18 cellular contexts compared by ENCODE assay signal in genomic region chr2:133484783-133485182, GRCh38.
A peak's percentile ranks its signal among the peaks of the same experiment; 100 is the strongest.
DNase-seq lines count a peak whose midpoint lies in the region; ATAC-seq lines count a peak whose summit lies in the region.
"Had no signal": no experiment of that assay in that cellular context is flagged by ENCODE, and none has a peak within 500 bp of the region (broad histone marks: within the 10 kb centered on the region; RNA-seq: fewer than 3 reads in every experiment).

No MANE protein-coding gene starts in this region.

- ATAC-seq in GM18498 (IDR thresholded peaks at IDR 0.05; ENCODE audit: unreplicated experiment) (peak; percentile 47), GM19463 (IDR thresholded peaks at IDR 0.05; ENCODE audit: unreplicated experiment) (peak; percentile 58), HG02943 (IDR thresholded peaks at IDR 0.05; ENCODE audit: low read depth, unreplicated experiment) (peak; percentile 46), HG03378 (IDR thresholded peaks at IDR 0.05; ENCODE audit: unreplicated experiment) (peak; percentile 77), HG02642 (IDR thresholded peaks at IDR 0.05; ENCODE audit: poor library complexity, unreplicated experiment) (no peak), aorta (ENCODE audit: low FRiP score) (no peak), HG02885 (IDR thresholded peaks at IDR 0.05; ENCODE audit: poor library complexity, unreplicated experiment) (no peak)
- ATAC-seq in naive thymus-derived CD4-positive, alpha-beta T cell: no peak

- no peak overlapping the region for H3K4me3 Mint-ChIP-seq in naive thymus-derived CD4-positive, alpha-beta T cell
- H3K4me3 Mint-ChIP-seq: CD14-positive monocyte; T-helper 1 cell treated with Interleukin-12 subunit alpha and Interleukin-12 subunit beta and Interleukin-4 antibody, amounts not matched to agents 30 μg/mL and 1 μg/mL, for 36 hours had no signal

- DNase-seq in naive thymus-derived CD4-positive, alpha-beta T cell: no peak
- DNase-seq in aorta: no peak
- DNase-seq: Caco-2, Kasumi-1, NCI-H1092, NCI-H2081 treated with DMSO at 0.1 percent for 48 hours, Peyer's patch had no signal

- no peak overlapping the region for H3K4me3 ChIP-seq in naive thymus-derived CD4-positive, alpha-beta T cell (ENCODE audit: low read length)
- H3K4me3 ChIP-seq in aorta (ENCODE audit: low read length in 2 of 2): no peak overlapping the region
- H3K4me3 ChIP-seq: MG63, Peyer's patch, SJSA1 had no signal

- peaks cover 0 to 4% (median 3%) of the 10 kb centered on the region in 5 donors for H3K27me3 Mint-ChIP-seq in naive thymus-derived CD4-positive, alpha-beta T cell

- no peaks in the 10 kb centered on the region for H3K36me3 ChIP-seq in naive thymus-derived CD4-positive, alpha-beta T cell (ENCODE audit: control insufficient read depth in 2 of 3, insufficient read depth in 3 of 3, low read length in 3 of 3)
- H3K36me3 ChIP-seq in aorta (ENCODE audit: control insufficient read depth in 1 of 2, insufficient read depth in 2 of 2, low read length in 1 of 2): no peaks in the 10 kb centered on the region
- H3K36me3 ChIP-seq: MG63, Peyer's patch, SJSA1 had no signal

- intact Hi-C loops in naive thymus-derived CD4-positive, alpha-beta T cell (cut with micrococcal nuclease): no loop called here
- intact Hi-C loops in aorta (cut with DNase I): no loop called here

- no peaks in the 10 kb centered on the region for H3K36me3 Mint-ChIP-seq in naive thymus-derived CD4-positive, alpha-beta T cell
- H3K36me3 Mint-ChIP-seq: CD14-positive monocyte had no signal

- H3K9me3 ChIP-seq in naive thymus-derived CD4-positive, alpha-beta T cell (ENCODE audit: control insufficient read depth in 2 of 3, low read length in 3 of 3): no peaks in the 10 kb centered on the region
- H3K9me3 ChIP-seq in aorta (ENCODE audit: control insufficient read depth, low read length): peaks cover 1% of the 10 kb centered on the region
- H3K9me3 ChIP-seq: Caco-2, MG63, Peyer's patch, SJSA1 had no signal

- 95 to 96% methylated on average over 3 of the region's 3 CpGs for WGBS in aorta, 2 donors

- H3K4me1 ChIP-seq in naive thymus-derived CD4-positive, alpha-beta T cell (ENCODE audit: control insufficient read depth in 2 of 2, insufficient read depth in 2 of 2, low read length in 2 of 2): no peaks in the 10 kb centered on the region
- H3K4me1 ChIP-seq in aorta (ENCODE audit: control insufficient read depth in 1 of 2, insufficient read depth in 2 of 2, low read length in 2 of 2): peaks cover 0 to 3% of the 10 kb centered on the region in 2 donors
- H3K4me1 ChIP-seq: Caco-2, Peyer's patch had no signal

- no peaks in the 10 kb centered on the region for H3K27me3 ChIP-seq in naive thymus-derived CD4-positive, alpha-beta T cell (ENCODE audit: control insufficient read depth in 2 of 2, insufficient read depth in 2 of 2, low read length in 2 of 2)
- H3K27me3 ChIP-seq in aorta (ENCODE audit: control insufficient read depth in 1 of 2, insufficient read depth in 2 of 2, low read length in 1 of 2): no peaks in the 10 kb centered on the region
- H3K27me3 ChIP-seq: MG63, Peyer's patch, SJSA1 had no signal

- CTCF ChIA-PET in naive thymus-derived CD4-positive, alpha-beta T cell (lab: Charles Lee): no interaction called here

- POLR2A ChIA-PET in naive thymus-derived CD4-positive, alpha-beta T cell (lab: Charles Lee): no interaction called here

- H3K9me3 Mint-ChIP-seq in naive thymus-derived CD4-positive, alpha-beta T cell: peaks cover 0 to 12% (median 2%) of the 10 kb centered on the region in 11 donors
- H3K9me3 Mint-ChIP-seq: T-helper 1 cell treated with Interleukin-12 subunit alpha and Interleukin-12 subunit beta and Interleukin-4 antibody, amounts not matched to agents 30 μg/mL and 1 μg/mL, for 36 hours had no signal

- no peak overlapping the region for H3K27ac ChIP-seq in naive thymus-derived CD4-positive, alpha-beta T cell (ENCODE audit: low read depth, low read length)
- H3K27ac ChIP-seq in aorta (ENCODE audit: low read depth in 1 of 2, low read length in 2 of 2): no peak overlapping the region
- H3K27ac ChIP-seq: 22Rv1, Peyer's patch, SJSA1 had no signal

- H3K27ac Mint-ChIP-seq in naive thymus-derived CD4-positive, alpha-beta T cell: no peak overlapping the region
- H3K27ac Mint-ChIP-seq: CD14-positive monocyte; T-helper 1 cell treated with Interleukin-12 subunit alpha and Interleukin-12 subunit beta and Interleukin-4 antibody, amounts not matched to agents 30 μg/mL and 1 μg/mL, for 36 hours had no signal

- no peaks in the 10 kb centered on the region for H3K4me1 Mint-ChIP-seq in naive thymus-derived CD4-positive, alpha-beta T cell
- H3K4me1 Mint-ChIP-seq: CD14-positive monocyte had no signal

Comparison
In these comparisons a context has a peak if more than half of its experiments do, and no peak if none do; other contexts are left out.
1. ATAC-seq: peak in GM18498 (single experiment), GM19463 (single experiment), HG02943 (single experiment) and HG03378 (single experiment); none in HG02642 (single experiment), naive thymus-derived CD4-positive, alpha-beta T cell (single experiment), aorta (single experiment) and HG02885 (single experiment).